ENCODE assay signal across 13 cellular contexts in the genomic region with DNA sequence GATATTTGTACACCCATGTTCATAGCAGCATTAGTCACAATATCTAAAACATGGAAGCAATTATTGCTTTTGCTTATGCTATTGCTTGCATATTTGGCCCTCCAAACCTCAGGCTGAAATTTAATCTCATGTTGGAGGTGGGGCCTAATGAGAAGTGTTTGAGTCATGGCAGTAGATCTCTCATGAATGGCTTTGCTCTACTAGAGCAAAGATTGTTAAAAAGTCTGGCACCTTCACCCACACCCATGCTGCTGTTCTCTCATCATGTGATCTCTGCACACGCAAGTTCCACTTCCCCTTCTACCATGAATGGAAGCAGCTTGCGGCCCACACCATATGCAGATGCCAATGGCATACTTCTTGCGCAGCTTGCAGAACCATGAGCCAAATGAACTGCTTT. TPM values are rescaled to one million over a fixed set of nuclear protein-coding genes. Genes with fewer than 3 reads are reported as not detected.
A peak's percentile ranks its signal among the peaks of the same experiment; 100 is the strongest.
DNase-seq lines count a peak whose midpoint lies in the region; ATAC-seq and TF ChIP-seq lines count a peak whose summit lies in the region.
"Had no signal": no experiment of that assay in that cellular context is flagged by ENCODE, and none has a peak within 500 bp of the region (broad histone marks: within the 10 kb centered on the region; RNA-seq: fewer than 3 reads in every experiment).

No MANE protein-coding gene starts in this region.

- no peak overlapping the region for H3K4me3 Mint-ChIP-seq in activated CD8-positive, alpha-beta T cell treated with anti-CD3 and anti-CD28 coated beads for 36 hours
- H3K4me3 Mint-ChIP-seq in activated CD8-positive, alpha-beta T cell treated with anti-CD3 and anti-CD28 coated beads, Interleukin-2, amount 10 ng/mL, durations not matched to agents 7 days and 5 days, result no peak overlapping the region
- H3K4me3 Mint-ChIP-seq in activated CD4-positive, alpha-beta T cell treated with anti-CD3 and anti-CD28 coated beads, Interleukin-2, amount 10 ng/mL, durations not matched to agents 7 days and 5 days, result no peak overlapping the region
- H3K4me3 Mint-ChIP-seq: activated T-cell treated with anti-CD3 and anti-CD28 coated beads, Interleukin-2, amount 50 U/mL, for 24 hours; brain had no signal

- peak overlapping the region; percentile 14 for H3K27ac ChIP-seq in PC-3 (ENCODE audit: low read length)
- H3K27ac ChIP-seq in Peyer's patch, result no peak overlapping the region
- H3K27ac ChIP-seq: right lobe of liver, tibial artery had no signal

- no peak overlapping the region for H3K27ac Mint-ChIP-seq in activated CD8-positive, alpha-beta T cell treated with anti-CD3 and anti-CD28 coated beads for 36 hours
- no peak overlapping the region for H3K27ac Mint-ChIP-seq in activated CD8-positive, alpha-beta T cell treated with anti-CD3 and anti-CD28 coated beads, Interleukin-2, amount 10 ng/mL, durations not matched to agents 7 days and 5 days
- H3K27ac Mint-ChIP-seq in activated CD4-positive, alpha-beta T cell treated with anti-CD3 and anti-CD28 coated beads, Interleukin-2, amount 10 ng/mL, durations not matched to agents 7 days and 5 days, result no peak overlapping the region
- H3K27ac Mint-ChIP-seq: activated T-cell treated with anti-CD3 and anti-CD28 coated beads, Interleukin-2, amount 50 U/mL, for 24 hours; brain had no signal

- no peak for TF ChIP-seq CTCF in activated CD8-positive, alpha-beta T cell treated with anti-CD3 and anti-CD28 coated beads for 36 hours (IDR thresholded peaks at IDR 0.05)
- no peak for TF ChIP-seq CTCF in PC-3 (conservative IDR thresholded peaks at IDR 0.05; ENCODE audit: low read depth, low read length)
- no peak for TF ChIP-seq CTCF in Peyer's patch (IDR thresholded peaks at IDR 0.05)

- no peaks in the 10 kb centered on the region for H3K79me2 ChIP-seq in PC-3 (ENCODE audit: low read length)

- H3F3A ChIP-seq in PC-3 (ENCODE audit: low read length, unreplicated experiment), result no peaks in the 10 kb centered on the region

- no peak for DNase-seq in activated CD8-positive, alpha-beta T cell treated with anti-CD3 and anti-CD28 coated beads for 36 hours
- DNase-seq in activated CD8-positive, alpha-beta T cell treated with anti-CD3 and anti-CD28 coated beads, Interleukin-2, amount 10 ng/mL, durations not matched to agents 7 days and 5 days, result no peak
- DNase-seq in PC-3 (peak; percentile 77), Peyer's patch (no peak)
- DNase-seq in activated CD4-positive, alpha-beta T cell treated with anti-CD3 and anti-CD28 coated beads, Interleukin-2, amount 10 ng/mL, durations not matched to agents 7 days and 5 days, result no peak
- DNase-seq in activated naive CD4-positive, alpha-beta T cell treated with anti-CD3 and anti-CD28 coated beads, Interleukin-2, amount 50 U/mL, for 16 hours, result no peak
- DNase-seq: activated T-cell treated with anti-CD3 and anti-CD28 coated beads, Interleukin-2, amount 50 U/mL, for 24 hours; NCI-H2081; right lobe of liver; tibial artery had no signal

- POLR2A ChIA-PET in activated CD8-positive, alpha-beta T cell treated with anti-CD3 and anti-CD28 coated beads for 36 hours (lab: Charles Lee), result interaction anchor here (0.9 kb wide), 1 partner anchor 78 kb away, joined by 3 read pairs; no protein-coding TSS in a partner anchor
- POLR2A ChIA-PET in activated CD8-positive, alpha-beta T cell treated with anti-CD3 and anti-CD28 coated beads, Interleukin-2, amount 10 ng/mL, durations not matched to agents 7 days and 5 days (lab: Charles Lee), result no interaction called here
- POLR2A ChIA-PET in PC-3 (lab: Charles Lee; ENCODE audit: unreplicated experiment), result no interaction called here
- POLR2A ChIA-PET in activated CD4-positive, alpha-beta T cell treated with anti-CD3 and anti-CD28 coated beads, Interleukin-2, amount 10 ng/mL, durations not matched to agents 7 days and 5 days (lab: Charles Lee), result no interaction called here

- ATAC-seq in activated CD8-positive, alpha-beta T cell treated with anti-CD3 and anti-CD28 coated beads for 36 hours, result peak; percentile 13
- no peak for ATAC-seq in activated CD8-positive, alpha-beta T cell treated with anti-CD3 and anti-CD28 coated beads, Interleukin-2, amount 10 ng/mL, durations not matched to agents 7 days and 5 days
- peak; percentile 86 for ATAC-seq in PC-3
- ATAC-seq in esophagus mucosa, result peak; percentile 35
- ATAC-seq in HG02763 (IDR thresholded peaks at IDR 0.05; ENCODE audit: unreplicated experiment), result no peak
- ATAC-seq: right lobe of liver had no signal

- H3K9me2 ChIP-seq in PC-3 (replicated peaks; ENCODE audit: low read length), result no peaks in the 10 kb centered on the region

- no peak overlapping the region for H3K4me3 ChIP-seq in PC-3 (ENCODE audit: low read length)
- no peak overlapping the region for H3K4me3 ChIP-seq in Peyer's patch
- H3K4me3 ChIP-seq: right lobe of liver, tibial artery had no signal

- H3K4me1 ChIP-seq in PC-3 (ENCODE audit: insufficient read depth, low read length), result peaks cover 18% of the 10 kb centered on the region
- no peaks in the 10 kb centered on the region for H3K4me1 ChIP-seq in Peyer's patch
- H3K4me1 ChIP-seq: right lobe of liver, tibial artery had no signal

- no peaks in the 10 kb centered on the region for H4K20me1 ChIP-seq in PC-3 (ENCODE audit: low read length)

- H3K36me3 Mint-ChIP-seq in activated CD8-positive, alpha-beta T cell treated with anti-CD3 and anti-CD28 coated beads for 36 hours (ENCODE audit: low read depth), result no peaks in the 10 kb centered on the region
- H3K36me3 Mint-ChIP-seq in activated CD8-positive, alpha-beta T cell treated with anti-CD3 and anti-CD28 coated beads, Interleukin-2, amount 10 ng/mL, durations not matched to agents 7 days and 5 days (ENCODE audit: low read depth), result no peaks in the 10 kb centered on the region
- no peaks in the 10 kb centered on the region for H3K36me3 Mint-ChIP-seq in activated CD4-positive, alpha-beta T cell treated with anti-CD3 and anti-CD28 coated beads, Interleukin-2, amount 10 ng/mL, durations not matched to agents 7 days and 5 days (ENCODE audit: low read depth)
- H3K36me3 Mint-ChIP-seq: brain had no signal

- intact Hi-C loops in activated CD8-positive, alpha-beta T cell treated with anti-CD3 and anti-CD28 coated beads for 36 hours (cut with micrococcal nuclease), result no loop called here
- intact Hi-C loops in PC-3 (cut with micrococcal nuclease), result no loop called here

- H3K9me3 ChIP-seq in PC-3 (ENCODE audit: low read length) (no peaks in the 10 kb centered on the region), Peyer's patch (no peaks in the 10 kb centered on the region)
- H3K9me3 ChIP-seq: right lobe of liver, tibial artery had no signal

- H3K27me3 ChIP-seq in PC-3 (ENCODE audit: low read length), result no peaks in the 10 kb centered on the region
- no peaks in the 10 kb centered on the region for H3K27me3 ChIP-seq in Peyer's patch
- H3K27me3 ChIP-seq: right lobe of liver, tibial artery had no signal

- H2AFZ ChIP-seq in PC-3 (ENCODE audit: low read length), result no peak overlapping the region

- no peak overlapping the region for H3K9ac ChIP-seq in PC-3 (ENCODE audit: low read length)

- CTCF ChIA-PET in activated CD8-positive, alpha-beta T cell treated with anti-CD3 and anti-CD28 coated beads for 36 hours (lab: Charles Lee), result interaction anchor here (1.0 to 1.3 kb wide), 2 partner anchors 10 to 15 kb away, joined by 3 to 4 read pairs; a partner anchor contains a TSS
- CTCF ChIA-PET in activated CD8-positive, alpha-beta T cell treated with anti-CD3 and anti-CD28 coated beads, Interleukin-2, amount 10 ng/mL, durations not matched to agents 7 days and 5 days (lab: Charles Lee), result interaction anchor here (1.0 to 2.0 kb wide), 4 partner anchors 11 to 15 kb away, joined by 3 to 5 read pairs (median 4); a partner anchor contains a TSS
- CTCF ChIA-PET in PC-3 (lab: Charles Lee), result no interaction called here
- CTCF ChIA-PET in activated CD4-positive, alpha-beta T cell treated with anti-CD3 and anti-CD28 coated beads, Interleukin-2, amount 10 ng/mL, durations not matched to agents 7 days and 5 days (lab: Charles Lee), result interaction anchor here (1.2 kb wide), 1 partner anchor 12 kb away, joined by 3 read pairs; no protein-coding TSS in a partner anchor

- peaks cover 1% of the 10 kb centered on the region for H3K27me3 Mint-ChIP-seq in activated CD8-positive, alpha-beta T cell treated with anti-CD3 and anti-CD28 coated beads for 36 hours
- H3K27me3 Mint-ChIP-seq in activated CD8-positive, alpha-beta T cell treated with anti-CD3 and anti-CD28 coated beads, Interleukin-2, amount 10 ng/mL, durations not matched to agents 7 days and 5 days (ENCODE audit: low read depth), result peaks cover 47% of the 10 kb centered on the region
- peaks cover 50% of the 10 kb centered on the region for H3K27me3 Mint-ChIP-seq in activated CD4-positive, alpha-beta T cell treated with anti-CD3 and anti-CD28 coated beads, Interleukin-2, amount 10 ng/mL, durations not matched to agents 7 days and 5 days
- H3K27me3 Mint-ChIP-seq: activated T-cell treated with anti-CD3 and anti-CD28 coated beads, Interleukin-2, amount 50 U/mL, for 24 hours had no signal

- H3K36me3 ChIP-seq in PC-3 (ENCODE audit: low read depth, low read length) (no peaks in the 10 kb centered on the region), Peyer's patch (no peaks in the 10 kb centered on the region)
- H3K36me3 ChIP-seq: right lobe of liver, tibial artery had no signal

- BruUV-seq in PC-3 (replicated peaks; lab: Mats Ljungman, UMichigan), result no TSS peak

- peak overlapping the region; percentile 21; the same call in 1 of the 2 replicates for H3K4me2 ChIP-seq in PC-3 (ENCODE audit: low read length)

- peaks cover 6% of the 10 kb centered on the region for H3K9me3 Mint-ChIP-seq in activated CD8-positive, alpha-beta T cell treated with anti-CD3 and anti-CD28 coated beads for 36 hours
- H3K9me3 Mint-ChIP-seq in activated CD8-positive, alpha-beta T cell treated with anti-CD3 and anti-CD28 coated beads, Interleukin-2, amount 10 ng/mL, durations not matched to agents 7 days and 5 days (ENCODE audit: insufficient read depth), result no peaks in the 10 kb centered on the region
- H3K9me3 Mint-ChIP-seq in activated CD4-positive, alpha-beta T cell treated with anti-CD3 and anti-CD28 coated beads, Interleukin-2, amount 10 ng/mL, durations not matched to agents 7 days and 5 days, result no peaks in the 10 kb centered on the region
- H3K9me3 Mint-ChIP-seq: activated T-cell treated with anti-CD3 and anti-CD28 coated beads, Interleukin-2, amount 50 U/mL, for 24 hours had no signal

- H3K4me1 Mint-ChIP-seq in activated CD8-positive, alpha-beta T cell treated with anti-CD3 and anti-CD28 coated beads for 36 hours (ENCODE audit: low read depth), result no peaks in the 10 kb centered on the region
- H3K4me1 Mint-ChIP-seq in activated CD8-positive, alpha-beta T cell treated with anti-CD3 and anti-CD28 coated beads, Interleukin-2, amount 10 ng/mL, durations not matched to agents 7 days and 5 days (ENCODE audit: low read depth), result no peaks in the 10 kb centered on the region
- H3K4me1 Mint-ChIP-seq in activated CD4-positive, alpha-beta T cell treated with anti-CD3 and anti-CD28 coated beads, Interleukin-2, amount 10 ng/mL, durations not matched to agents 7 days and 5 days, result no peaks in the 10 kb centered on the region
- H3K4me1 Mint-ChIP-seq: brain had no signal

- TF ChIP-seq POLR2A in Peyer's patch (IDR thresholded peaks at IDR 0.05), result no peak

RNA-seq across cellular contexts. Expression of a gene that starts 15.1 kb away (rescaled TPM):
- 10 to 100 TPM; 77.8 to 79.1 TPM for total RNA-seq in activated CD8-positive, alpha-beta T cell treated with anti-CD3 and anti-CD28 coated beads for 36 hours
- 10 to 100 TPM; 55.0 to 64.5 TPM for total RNA-seq in activated CD8-positive, alpha-beta T cell treated with anti-CD3 and anti-CD28 coated beads, Interleukin-2, amount 10 ng/mL, durations not matched to agents 7 days and 5 days
- total RNA-seq in PC-3 (2014; rRNA removed) (35.8 and 40.9 TPM in 2 replicates), esophagus mucosa (54.7 TPM), Peyer's patch (10 to 100 TPM; 51.2 to 96.4 (median 80.9) TPM)
- total RNA-seq in activated CD4-positive, alpha-beta T cell treated with anti-CD3 and anti-CD28 coated beads, Interleukin-2, amount 10 ng/mL, durations not matched to agents 7 days and 5 days, result 10 to 100 TPM; 50.4 to 50.9 TPM

RNA-seq across cellular contexts. Expression of a gene that starts 58.8 kb away (rescaled TPM):
- 10 to 100 TPM; 28.3 to 33.3 TPM for total RNA-seq in activated CD8-positive, alpha-beta T cell treated with anti-CD3 and anti-CD28 coated beads for 36 hours
- total RNA-seq in activated CD8-positive, alpha-beta T cell treated with anti-CD3 and anti-CD28 coated beads, Interleukin-2, amount 10 ng/mL, durations not matched to agents 7 days and 5 days, result 10 to 100 TPM; 40.3 to 41.1 TPM
- 2.0 and 4.1 TPM in 2 replicates for total RNA-seq in PC-3 (2014; rRNA removed)
- 4.6 TPM for total RNA-seq in esophagus mucosa
- total RNA-seq in Peyer's patch, result 10 to 100 TPM in 3 of 4 donors, 1 to 10 TPM in 1; 8.9 to 49.5 (median 26.6) TPM
- 10 to 100 TPM; 39.5 to 42.4 TPM for total RNA-seq in activated CD4-positive, alpha-beta T cell treated with anti-CD3 and anti-CD28 coated beads, Interleukin-2, amount 10 ng/mL, durations not matched to agents 7 days and 5 days

Comparison
In these comparisons a context has a peak if more than half of its experiments do, and no peak if none do; other contexts are left out.
1. ATAC-seq: peak in activated CD8-positive, alpha-beta T cell treated with anti-CD3 and anti-CD28 coated beads for 36 hours (single experiment), PC-3 (single experiment) and esophagus mucosa (single experiment); none in activated CD8-positive, alpha-beta T cell treated with anti-CD3 and anti-CD28 coated beads, Interleukin-2, amount 10 ng/mL, durations not matched to agents 7 days and 5 days (single experiment) and HG02763 (single experiment).